In the genomic region with DNA sequence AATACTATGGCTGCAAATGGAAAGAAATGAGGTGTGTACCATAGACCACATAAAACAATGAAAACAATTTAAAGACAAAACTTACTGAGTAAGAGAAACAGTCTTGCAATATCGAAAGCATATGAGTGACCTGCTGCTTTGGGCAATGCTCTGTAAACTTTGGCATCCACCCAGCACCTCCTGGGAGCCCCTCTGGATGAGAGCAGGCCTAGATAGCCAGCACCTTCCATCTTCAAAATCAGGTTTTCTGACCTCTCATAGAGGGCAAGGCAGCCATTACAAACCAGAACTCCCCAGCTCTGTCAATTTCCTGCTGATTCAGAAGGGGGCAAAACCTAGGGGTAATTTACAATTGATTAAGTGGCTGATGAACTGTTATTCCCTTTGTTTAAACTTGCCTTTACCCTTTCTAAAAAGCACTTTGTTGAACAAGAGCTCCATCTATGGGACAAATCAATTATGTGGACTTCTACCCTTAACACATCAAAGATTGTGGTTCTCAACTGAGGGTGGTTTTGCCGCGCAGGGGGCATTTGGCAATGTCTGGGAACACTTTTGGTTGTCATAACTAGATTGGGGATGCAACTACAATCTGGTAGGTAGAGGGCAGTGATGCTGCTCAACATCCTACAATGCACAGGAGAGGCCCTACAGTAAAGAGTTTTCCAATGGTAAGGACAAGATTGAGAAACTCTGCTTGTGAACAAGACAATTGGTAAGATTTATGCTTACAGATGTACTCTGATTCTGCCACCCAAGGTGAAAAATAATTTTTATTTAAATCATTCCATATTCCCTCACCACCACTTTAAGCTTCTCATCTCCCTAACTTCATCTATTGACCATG, we compare ENCODE assay signal across 9 cellular contexts.
A peak's percentile ranks its signal among the peaks of the same experiment; 100 is the strongest.
DNase-seq lines count a peak whose midpoint lies in the region; ATAC-seq and TF ChIP-seq lines count a peak whose summit lies in the region.
"Had no signal": no experiment of that assay in that cellular context is flagged by ENCODE, and none has a peak within 500 bp of the region (broad histone marks: within the 10 kb centered on the region; RNA-seq: fewer than 3 reads in every experiment).

No MANE protein-coding gene starts in this region.

- no peak overlapping the region for H3K27ac ChIP-seq in OCI-LY1 (ENCODE audit: low read depth, low read length, poor library complexity, severe bottlenecking)
- no peak overlapping the region for H3K27ac ChIP-seq in Peyer's patch
- H3K27ac ChIP-seq: SK-N-MC had no signal

- H3K79me2 ChIP-seq in OCI-LY1 (ENCODE audit: insufficient read depth, low read length), result no peaks in the 10 kb centered on the region

- H3K4me3 ChIP-seq in HFF-Myc (replicated peaks; ENCODE audit: low read depth, low read length), result no peak overlapping the region
- no peak overlapping the region for H3K4me3 ChIP-seq in OCI-LY1 (ENCODE audit: low read depth, low read length, poor library complexity, severe bottlenecking)
- H3K4me3 ChIP-seq in Peyer's patch, result no peak overlapping the region
- H3K4me3 ChIP-seq: SK-N-MC had no signal

- H3K9ac ChIP-seq in OCI-LY1 (ENCODE audit: low read length), result no peak overlapping the region

- H3K9me2 ChIP-seq in OCI-LY1 (ENCODE audit: low read depth, low read length), result no peaks in the 10 kb centered on the region

- TF ChIP-seq POLR2A in Peyer's patch (IDR thresholded peaks at IDR 0.05), result no peak

- H3K9me3 ChIP-seq in OCI-LY1 (ENCODE audit: low read length) (no peaks in the 10 kb centered on the region), Peyer's patch (peaks cover 0 to 8% (median 0%) of the 10 kb centered on the region in 4 donors)

- POLR2A ChIA-PET in GM10248 (lab: Yijun Ruan, JAX), result no interaction called here

- no peak overlapping the region for H2AFZ ChIP-seq in OCI-LY1 (ENCODE audit: low read length)

- ATAC-seq in HG03378 (IDR thresholded peaks at IDR 0.05; ENCODE audit: unreplicated experiment), result no peak

- H3K4me1 ChIP-seq in OCI-LY1 (ENCODE audit: insufficient read depth, low read length, severe bottlenecking) (no peaks in the 10 kb centered on the region), Peyer's patch (no peaks in the 10 kb centered on the region)

- DNase-seq in HFF-Myc (ENCODE audit: extremely low read depth, low read depth), result peak; percentile 36
- peak; percentile 30 for DNase-seq in fibroblast of gingiva (ENCODE audit: low read depth)
- peak; percentile 11 for DNase-seq in putamen (ENCODE audit: low spot score)
- DNase-seq in stimulated activated CD4-positive, alpha-beta T cell treated with anti-CD3 and anti-CD28 coated beads, Interleukin-2, amount 100 ng/mL, for 24 hours, result no peak
- no peak for DNase-seq in GM10248 (ENCODE audit: extremely low spot score)
- DNase-seq in Peyer's patch, result no peak

- CTCF ChIA-PET in GM10248 (lab: Yijun Ruan, JAX), result interaction anchor here (1.1 to 1.8 kb wide), 5 partner anchors 11 to 892 kb away, joined by 3 to 5 read pairs (median 4); no protein-coding TSS in a partner anchor

- H3K27me3 ChIP-seq in OCI-LY1 (ENCODE audit: insufficient read depth, low read length) (no peaks in the 10 kb centered on the region), Peyer's patch (no peaks in the 10 kb centered on the region)

- no peak overlapping the region for H3K4me2 ChIP-seq in OCI-LY1 (ENCODE audit: low read length)

- H3K36me3 ChIP-seq in OCI-LY1 (ENCODE audit: insufficient read depth, low read length) (no peaks in the 10 kb centered on the region), Peyer's patch (no peaks in the 10 kb centered on the region)

- no peaks in the 10 kb centered on the region for H3F3A ChIP-seq in OCI-LY1 (ENCODE audit: insufficient read depth, low read length)

- no peaks in the 10 kb centered on the region for H4K20me1 ChIP-seq in OCI-LY1 (ENCODE audit: insufficient read depth, low read length)

- peak; percentile 52 for TF ChIP-seq CTCF in HFF-Myc (IDR thresholded peaks at IDR 0.05; ENCODE audit: low read depth, low read length, missing control alignments)
- TF ChIP-seq CTCF in OCI-LY1 (IDR thresholded peaks at IDR 0.05; ENCODE audit: low read length), result peak; percentile 49; the same call in 1 of the 2 replicates
- TF ChIP-seq CTCF in GM10248 (IDR thresholded peaks at IDR 0.05; ENCODE audit: control extremely low read depth, extremely low read depth, low read depth, missing control alignments), result no peak
- TF ChIP-seq CTCF in Peyer's patch (IDR thresholded peaks at IDR 0.05), result peak in 2 of 6 experiments; percentile 15 to 19

Comparison
In these comparisons a context has a peak if more than half of its experiments do, and no peak if none do; other contexts are left out.
1. DNase-seq: peak in HFF-Myc (single experiment), fibroblast of gingiva (single experiment) and putamen (single experiment); none in stimulated activated CD4-positive, alpha-beta T cell treated with anti-CD3 and anti-CD28 coated beads, Interleukin-2, amount 100 ng/mL, for 24 hours (0 of 2), GM10248 (single experiment) and Peyer's patch (0 of 3).